ENCODE assay signal across 1 cellular context in genomic region chr1:78651247-78651646, GRCh38.
TF ChIP-seq lines count a peak whose summit lies in the region.

No MANE protein-coding gene starts in this region.

TF ChIP-seq in endothelial cell of umbilical vein, 7 proteins besides CTCF, POLR2A, EP300 and RAD21 (continued from another document):
- TF ChIP-seq MAX (IDR thresholded peaks at IDR 0.05; ENCODE audit: insufficient read depth, insufficient read length), result no peak
